Comparison of ENCODE assay signal across 1 cellular context in the genomic region with DNA sequence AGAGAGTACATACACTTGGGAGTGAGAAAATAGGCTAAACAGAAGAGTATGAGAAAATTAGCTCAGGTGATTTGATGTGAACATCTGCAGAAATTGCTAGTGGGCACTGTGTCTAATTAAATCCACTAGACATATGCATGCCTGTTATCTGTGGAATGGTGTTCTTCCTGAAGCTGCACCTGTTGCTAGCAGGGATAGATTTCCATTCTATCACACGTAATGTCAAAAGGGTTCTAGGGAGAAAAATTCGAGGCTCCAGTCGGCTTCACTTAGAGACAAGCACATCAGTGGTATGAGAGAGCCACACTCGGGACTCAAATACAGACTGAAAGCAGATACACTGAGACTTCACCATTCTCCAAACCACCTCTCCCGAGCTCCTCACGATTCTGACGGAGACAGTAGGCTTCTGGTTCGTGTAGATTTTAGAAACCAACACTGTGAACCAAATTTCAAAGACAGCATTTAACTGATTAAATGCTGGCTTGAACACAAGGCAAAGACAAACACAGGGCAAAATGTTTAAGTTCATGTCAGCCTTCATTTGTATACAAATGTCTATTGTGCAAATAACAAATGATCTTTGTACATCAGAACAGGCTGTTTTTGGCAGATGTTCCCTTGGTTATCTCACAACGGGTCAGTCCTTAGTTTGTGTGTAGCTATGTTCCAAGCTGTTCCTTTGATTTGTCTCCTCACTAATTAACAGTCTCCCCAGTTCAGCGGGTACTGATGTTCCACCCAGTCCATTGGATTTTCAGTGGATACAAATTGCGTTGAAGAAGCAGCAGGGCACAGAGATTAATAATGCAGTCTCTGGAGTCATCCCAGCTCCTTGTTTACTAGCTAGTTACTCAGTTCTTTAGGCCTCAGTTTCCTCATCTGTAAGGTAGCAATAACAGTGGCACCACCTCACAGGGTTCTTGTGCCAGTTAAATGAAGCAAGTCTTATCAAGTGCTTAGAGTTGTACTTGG.
TF ChIP-seq lines count a peak whose summit lies in the region.

No MANE protein-coding gene starts in this region.

TF ChIP-seq in HepG2, 621 proteins besides CTCF, POLR2A, EP300 and RAD21 (continued from another document and continues in another):
- TF ChIP-seq ZNF644 (CRISPR knock-in tag; IDR thresholded peaks at IDR 0.05; ENCODE audit: low read depth) (0 out of 2 replicates have a peak, but pooled peaks have one; percentile 33), NFKBIZ (CRISPR knock-in tag; IDR thresholded peaks at IDR 0.05) (no peak), GLI4 (CRISPR knock-in tag; IDR thresholded peaks at IDR 0.05; ENCODE audit: borderline replicate concordance) (no peak), ZNF546 (CRISPR knock-in tag; conservative IDR thresholded peaks at IDR 0.05) (no peak), MYC (CRISPR knock-in tag; IDR thresholded peaks at IDR 0.05; ENCODE audit: borderline replicate concordance) (no peak), ZNF263 (CRISPR knock-in tag; IDR thresholded peaks at IDR 0.05) (no peak), ZNF256 (CRISPR knock-in tag; conservative IDR thresholded peaks at IDR 0.05) (0 out of 2 replicates have a peak, but pooled peaks have one; percentile 49), XBP1 (CRISPR knock-in tag; IDR thresholded peaks at IDR 0.05) (no peak), GFI1 (CRISPR knock-in tag; IDR thresholded peaks at IDR 0.05; ENCODE audit: borderline replicate concordance) (peak; percentile 70), EZH2 (conservative IDR thresholded peaks at IDR 0.05; ENCODE audit: low read depth, low read length) (no peak), THYN1 (CRISPR knock-in tag; IDR thresholded peaks at IDR 0.05; ENCODE audit: borderline replicate concordance, low read depth) (no peak), TEAD2 (CRISPR knock-in tag; IDR thresholded peaks at IDR 0.05) (no peak), RBM39 (IDR thresholded peaks at IDR 0.05; ENCODE audit: low read depth, low read length, poor library complexity, severe bottlenecking) (no peak), ZNF274 (CRISPR knock-in tag; IDR thresholded peaks at IDR 0.05) (no peak; the same call in 1 of the 2 replicates), MEF2D (CRISPR knock-in tag; IDR thresholded peaks at IDR 0.05) (no peak; the same call in 1 of the 2 replicates), HNRNPLL (IDR thresholded peaks at IDR 0.05; ENCODE audit: low read depth, low read length, poor library complexity, severe bottlenecking) (no peak), ZNF589 (CRISPR knock-in tag; conservative IDR thresholded peaks at IDR 0.05) (no peak), ZFP37 (CRISPR knock-in tag; IDR thresholded peaks at IDR 0.05; ENCODE audit: borderline replicate concordance) (0 out of 2 replicates have a peak, but pooled peaks have one; percentile 12), POGZ (CRISPR knock-in tag; IDR thresholded peaks at IDR 0.05) (peak; percentile 44; the same call in 1 of the 2 replicates), STAT5B (CRISPR knock-in tag; IDR thresholded peaks at IDR 0.05) (no peak), RARA (CRISPR knock-in tag; IDR thresholded peaks at IDR 0.05) (peak; percentile 82), KLF11 (CRISPR knock-in tag; IDR thresholded peaks at IDR 0.05) (no peak), SRF (IDR thresholded peaks at IDR 0.05; ENCODE audit: low read depth, low read length) (no peak)
- TF ChIP-seq, protein P1, sequence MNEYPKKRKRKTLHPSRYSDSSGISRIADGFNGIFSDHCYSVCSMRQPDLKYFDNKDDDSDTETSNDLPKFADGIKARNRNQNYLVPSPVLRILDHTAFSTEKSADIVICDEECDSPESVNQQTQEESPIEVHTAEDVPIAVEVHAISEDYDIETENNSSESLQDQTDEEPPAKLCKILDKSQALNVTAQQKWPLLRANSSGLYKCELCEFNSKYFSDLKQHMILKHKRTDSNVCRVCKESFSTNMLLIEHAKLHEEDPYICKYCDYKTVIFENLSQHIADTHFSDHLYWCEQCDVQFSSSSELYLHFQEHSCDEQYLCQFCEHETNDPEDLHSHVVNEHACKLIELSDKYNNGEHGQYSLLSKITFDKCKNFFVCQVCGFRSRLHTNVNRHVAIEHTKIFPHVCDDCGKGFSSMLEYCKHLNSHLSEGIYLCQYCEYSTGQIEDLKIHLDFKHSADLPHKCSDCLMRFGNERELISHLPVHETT (CRISPR knock-in tag; conservative IDR thresholded peaks at IDR 0.05) = no peak
- TF ChIP-seq, protein P2, sequence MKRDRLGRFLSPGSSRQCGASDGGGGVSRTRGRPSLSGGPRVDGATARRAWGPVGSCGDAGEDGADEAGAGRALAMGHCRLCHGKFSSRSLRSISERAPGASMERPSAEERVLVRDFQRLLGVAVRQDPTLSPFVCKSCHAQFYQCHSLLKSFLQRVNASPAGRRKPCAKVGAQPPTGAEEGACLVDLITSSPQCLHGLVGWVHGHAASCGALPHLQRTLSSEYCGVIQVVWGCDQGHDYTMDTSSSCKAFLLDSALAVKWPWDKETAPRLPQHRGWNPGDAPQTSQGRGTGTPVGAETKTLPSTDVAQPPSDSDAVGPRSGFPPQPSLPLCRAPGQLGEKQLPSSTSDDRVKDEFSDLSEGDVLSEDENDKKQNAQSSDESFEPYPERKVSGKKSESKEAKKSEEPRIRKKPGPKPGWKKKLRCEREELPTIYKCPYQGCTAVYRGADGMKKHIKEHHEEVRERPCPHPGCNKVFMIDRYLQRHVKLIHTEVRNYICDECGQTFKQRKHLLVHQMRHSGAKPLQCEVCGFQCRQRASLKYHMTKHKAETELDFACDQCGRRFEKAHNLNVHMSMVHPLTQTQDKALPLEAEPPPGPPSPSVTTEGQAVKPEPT (CRISPR knock-in tag; IDR thresholded peaks at IDR 0.05; ENCODE audit: low read depth) = no peak
- TF ChIP-seq, protein P3, sequence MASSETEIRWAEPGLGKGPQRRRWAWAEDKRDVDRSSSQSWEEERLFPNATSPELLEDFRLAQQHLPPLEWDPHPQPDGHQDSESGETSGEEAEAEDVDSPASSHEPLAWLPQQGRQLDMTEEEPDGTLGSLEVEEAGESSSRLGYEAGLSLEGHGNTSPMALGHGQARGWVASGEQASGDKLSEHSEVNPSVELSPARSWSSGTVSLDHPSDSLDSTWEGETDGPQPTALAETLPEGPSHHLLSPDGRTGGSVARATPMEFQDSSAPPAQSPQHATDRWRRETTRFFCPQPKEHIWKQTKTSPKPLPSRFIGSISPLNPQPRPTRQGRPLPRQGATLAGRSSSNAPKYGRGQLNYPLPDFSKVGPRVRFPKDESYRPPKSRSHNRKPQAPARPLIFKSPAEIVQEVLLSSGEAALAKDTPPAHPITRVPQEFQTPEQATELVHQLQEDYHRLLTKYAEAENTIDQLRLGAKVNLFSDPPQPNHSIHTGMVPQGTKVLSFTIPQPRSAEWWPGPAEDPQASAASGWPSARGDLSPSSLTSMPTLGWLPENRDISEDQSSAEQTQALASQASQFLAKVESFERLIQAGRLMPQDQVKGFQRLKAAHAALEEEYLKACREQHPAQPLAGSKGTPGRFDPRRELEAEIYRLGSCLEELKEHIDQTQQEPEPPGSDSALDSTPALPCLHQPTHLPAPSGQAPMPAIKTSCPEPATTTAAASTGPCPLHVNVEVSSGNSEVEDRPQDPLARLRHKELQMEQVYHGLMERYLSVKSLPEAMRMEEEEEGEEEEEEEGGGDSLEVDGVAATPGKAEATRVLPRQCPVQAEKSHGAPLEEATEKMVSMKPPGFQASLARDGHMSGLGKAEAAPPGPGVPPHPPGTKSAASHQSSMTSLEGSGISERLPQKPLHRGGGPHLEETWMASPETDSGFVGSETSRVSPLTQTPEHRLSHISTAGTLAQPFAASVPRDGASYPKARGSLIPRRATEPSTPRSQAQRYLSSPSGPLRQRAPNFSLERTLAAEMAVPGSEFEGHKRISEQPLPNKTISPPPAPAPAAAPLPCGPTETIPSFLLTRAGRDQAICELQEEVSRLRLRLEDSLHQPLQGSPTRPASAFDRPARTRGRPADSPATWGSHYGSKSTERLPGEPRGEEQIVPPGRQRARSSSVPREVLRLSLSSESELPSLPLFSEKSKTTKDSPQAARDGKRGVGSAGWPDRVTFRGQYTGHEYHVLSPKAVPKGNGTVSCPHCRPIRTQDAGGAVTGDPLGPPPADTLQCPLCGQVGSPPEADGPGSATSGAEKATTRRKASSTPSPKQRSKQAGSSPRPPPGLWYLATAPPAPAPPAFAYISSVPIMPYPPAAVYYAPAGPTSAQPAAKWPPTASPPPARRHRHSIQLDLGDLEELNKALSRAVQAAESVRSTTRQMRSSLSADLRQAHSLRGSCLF (CRISPR knock-in tag; IDR thresholded peaks at IDR 0.05; ENCODE audit: borderline replicate concordance) = no peak
- TF ChIP-seq, protein P4, sequence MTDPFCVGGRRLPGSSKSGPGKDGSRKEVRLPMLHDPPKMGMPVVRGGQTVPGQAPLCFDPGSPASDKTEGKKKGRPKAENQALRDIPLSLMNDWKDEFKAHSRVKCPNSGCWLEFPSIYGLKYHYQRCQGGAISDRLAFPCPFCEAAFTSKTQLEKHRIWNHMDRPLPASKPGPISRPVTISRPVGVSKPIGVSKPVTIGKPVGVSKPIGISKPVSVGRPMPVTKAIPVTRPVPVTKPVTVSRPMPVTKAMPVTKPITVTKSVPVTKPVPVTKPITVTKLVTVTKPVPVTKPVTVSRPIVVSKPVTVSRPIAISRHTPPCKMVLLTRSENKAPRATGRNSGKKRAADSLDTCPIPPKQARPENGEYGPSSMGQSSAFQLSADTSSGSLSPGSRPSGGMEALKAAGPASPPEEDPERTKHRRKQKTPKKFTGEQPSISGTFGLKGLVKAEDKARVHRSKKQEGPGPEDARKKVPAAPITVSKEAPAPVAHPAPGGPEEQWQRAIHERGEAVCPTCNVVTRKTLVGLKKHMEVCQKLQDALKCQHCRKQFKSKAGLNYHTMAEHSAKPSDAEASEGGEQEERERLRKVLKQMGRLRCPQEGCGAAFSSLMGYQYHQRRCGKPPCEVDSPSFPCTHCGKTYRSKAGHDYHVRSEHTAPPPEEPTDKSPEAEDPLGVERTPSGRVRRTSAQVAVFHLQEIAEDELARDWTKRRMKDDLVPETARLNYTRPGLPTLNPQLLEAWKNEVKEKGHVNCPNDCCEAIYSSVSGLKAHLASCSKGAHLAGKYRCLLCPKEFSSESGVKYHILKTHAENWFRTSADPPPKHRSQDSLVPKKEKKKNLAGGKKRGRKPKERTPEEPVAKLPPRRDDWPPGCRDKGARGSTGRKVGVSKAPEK (CRISPR knock-in tag; IDR thresholded peaks at IDR 0.05; ENCODE audit: borderline replicate concordance) = no peak
- TF ChIP-seq, protein P5, sequence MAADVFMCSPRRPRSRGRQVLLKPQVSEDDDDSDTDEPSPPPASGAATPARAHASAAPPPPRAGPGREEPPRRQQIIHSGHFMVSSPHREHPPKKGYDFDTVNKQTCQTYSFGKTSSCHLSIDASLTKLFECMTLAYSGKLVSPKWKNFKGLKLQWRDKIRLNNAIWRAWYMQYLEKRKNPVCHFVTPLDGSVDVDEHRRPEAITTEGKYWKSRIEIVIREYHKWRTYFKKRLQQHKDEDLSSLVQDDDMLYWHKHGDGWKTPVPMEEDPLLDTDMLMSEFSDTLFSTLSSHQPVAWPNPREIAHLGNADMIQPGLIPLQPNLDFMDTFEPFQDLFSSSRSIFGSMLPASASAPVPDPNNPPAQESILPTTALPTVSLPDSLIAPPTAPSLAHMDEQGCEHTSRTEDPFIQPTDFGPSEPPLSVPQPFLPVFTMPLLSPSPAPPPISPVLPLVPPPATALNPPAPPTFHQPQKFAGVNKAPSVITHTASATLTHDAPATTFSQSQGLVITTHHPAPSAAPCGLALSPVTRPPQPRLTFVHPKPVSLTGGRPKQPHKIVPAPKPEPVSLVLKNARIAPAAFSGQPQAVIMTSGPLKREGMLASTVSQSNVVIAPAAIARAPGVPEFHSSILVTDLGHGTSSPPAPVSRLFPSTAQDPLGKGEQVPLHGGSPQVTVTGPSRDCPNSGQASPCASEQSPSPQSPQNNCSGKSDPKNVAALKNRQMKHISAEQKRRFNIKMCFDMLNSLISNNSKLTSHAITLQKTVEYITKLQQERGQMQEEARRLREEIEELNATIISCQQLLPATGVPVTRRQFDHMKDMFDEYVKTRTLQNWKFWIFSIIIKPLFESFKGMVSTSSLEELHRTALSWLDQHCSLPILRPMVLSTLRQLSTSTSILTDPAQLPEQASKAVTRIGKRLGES (CRISPR knock-in tag; IDR thresholded peaks at IDR 0.05; ENCODE audit: borderline replicate concordance) = no peak
- TF ChIP-seq, protein P6, sequence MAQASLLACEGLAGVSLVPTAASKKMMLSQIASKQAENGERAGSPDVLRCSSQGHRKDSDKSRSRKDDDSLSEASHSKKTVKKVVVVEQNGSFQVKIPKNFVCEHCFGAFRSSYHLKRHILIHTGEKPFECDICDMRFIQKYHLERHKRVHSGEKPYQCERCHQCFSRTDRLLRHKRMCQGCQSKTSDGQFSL (CRISPR knock-in tag; IDR thresholded peaks at IDR 0.05) = no peak
- TF ChIP-seq, protein P7, sequence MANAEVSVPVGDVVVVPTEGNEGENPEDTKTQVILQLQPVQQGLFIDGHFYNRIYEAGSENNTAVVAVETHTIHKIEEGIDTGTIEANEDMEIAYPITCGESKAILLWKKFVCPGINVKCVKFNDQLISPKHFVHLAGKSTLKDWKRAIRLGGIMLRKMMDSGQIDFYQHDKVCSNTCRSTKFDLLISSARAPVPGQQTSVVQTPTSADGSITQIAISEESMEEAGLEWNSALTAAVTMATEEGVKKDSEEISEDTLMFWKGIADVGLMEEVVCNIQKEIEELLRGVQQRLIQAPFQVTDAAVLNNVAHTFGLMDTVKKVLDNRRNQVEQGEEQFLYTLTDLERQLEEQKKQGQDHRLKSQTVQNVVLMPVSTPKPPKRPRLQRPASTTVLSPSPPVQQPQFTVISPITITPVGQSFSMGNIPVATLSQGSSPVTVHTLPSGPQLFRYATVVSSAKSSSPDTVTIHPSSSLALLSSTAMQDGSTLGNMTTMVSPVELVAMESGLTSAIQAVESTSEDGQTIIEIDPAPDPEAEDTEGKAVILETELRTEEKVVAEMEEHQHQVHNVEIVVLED (CRISPR knock-in tag; IDR thresholded peaks at IDR 0.05; ENCODE audit: borderline replicate concordance) = no peak
- TF ChIP-seq, protein P8, sequence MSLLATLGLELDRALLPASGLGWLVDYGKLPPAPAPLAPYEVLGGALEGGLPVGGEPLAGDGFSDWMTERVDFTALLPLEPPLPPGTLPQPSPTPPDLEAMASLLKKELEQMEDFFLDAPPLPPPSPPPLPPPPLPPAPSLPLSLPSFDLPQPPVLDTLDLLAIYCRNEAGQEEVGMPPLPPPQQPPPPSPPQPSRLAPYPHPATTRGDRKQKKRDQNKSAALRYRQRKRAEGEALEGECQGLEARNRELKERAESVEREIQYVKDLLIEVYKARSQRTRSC (CRISPR knock-in tag; IDR thresholded peaks at IDR 0.05; ENCODE audit: low read depth) = no peak
- TF ChIP-seq, protein P9, sequence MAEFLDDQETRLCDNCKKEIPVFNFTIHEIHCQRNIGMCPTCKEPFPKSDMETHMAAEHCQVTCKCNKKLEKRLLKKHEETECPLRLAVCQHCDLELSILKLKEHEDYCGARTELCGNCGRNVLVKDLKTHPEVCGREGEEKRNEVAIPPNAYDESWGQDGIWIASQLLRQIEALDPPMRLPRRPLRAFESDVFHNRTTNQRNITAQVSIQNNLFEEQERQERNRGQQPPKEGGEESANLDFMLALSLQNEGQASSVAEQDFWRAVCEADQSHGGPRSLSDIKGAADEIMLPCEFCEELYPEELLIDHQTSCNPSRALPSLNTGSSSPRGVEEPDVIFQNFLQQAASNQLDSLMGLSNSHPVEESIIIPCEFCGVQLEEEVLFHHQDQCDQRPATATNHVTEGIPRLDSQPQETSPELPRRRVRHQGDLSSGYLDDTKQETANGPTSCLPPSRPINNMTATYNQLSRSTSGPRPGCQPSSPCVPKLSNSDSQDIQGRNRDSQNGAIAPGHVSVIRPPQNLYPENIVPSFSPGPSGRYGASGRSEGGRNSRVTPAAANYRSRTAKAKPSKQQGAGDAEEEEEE (CRISPR knock-in tag; IDR thresholded peaks at IDR 0.05; ENCODE audit: borderline replicate concordance) = no peak
